In the genomic region with DNA sequence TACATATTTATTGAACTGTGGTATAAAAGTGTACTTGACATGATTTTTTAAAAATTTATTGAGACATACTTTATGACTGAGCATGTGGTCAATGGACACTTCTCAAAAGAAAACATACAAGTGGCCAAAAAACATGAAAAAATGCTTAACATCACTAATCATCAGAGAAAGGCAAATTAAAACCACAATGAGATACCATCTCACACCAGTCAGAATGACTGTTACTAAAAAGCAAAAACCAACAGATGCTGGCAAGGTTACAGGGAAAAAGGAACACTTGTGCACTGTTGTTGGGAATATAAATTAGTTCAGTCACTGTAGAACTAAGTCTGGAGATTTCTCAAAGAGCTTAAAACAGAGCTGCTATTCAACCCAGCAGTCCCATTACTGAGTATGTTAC, we compare ENCODE assay signal across 25 cellular contexts.
DNase-seq lines count a peak whose midpoint lies in the region; FAIRE-seq and TF ChIP-seq lines count a peak whose summit lies in the region.
"Had no signal": no experiment of that assay in that cellular context is flagged by ENCODE, and none has a peak within 500 bp of the region (broad histone marks: within the 10 kb centered on the region; RNA-seq: fewer than 3 reads in every experiment).

No MANE protein-coding gene starts in this region.

- no peak for TF ChIP-seq CTCF in astrocyte (IDR thresholded peaks at IDR 0.05; ENCODE audit: insufficient read depth, low read depth, low read length)

- H3K27ac ChIP-seq in astrocyte (ENCODE audit: low read depth, low read length), result no peak overlapping the region
- H3K27ac ChIP-seq: A549; BLaER1 treated with 17β-estradiol and CSF1 and Interleukin-3, amounts not matched to agents 10 nM and 100 nM had no signal

- H3K9ac ChIP-seq in astrocyte (ENCODE audit: low read length), result no peak overlapping the region
- H3K9ac ChIP-seq: BLaER1 treated with 17β-estradiol and CSF1 and Interleukin-3, amounts not matched to agents 10 nM and 100 nM had no signal

- no peaks in the 10 kb centered on the region for H3K4me1 Mint-ChIP-seq in astrocyte (ENCODE audit: low read depth, unreplicated experiment)
- H3K4me1 Mint-ChIP-seq: CD8-positive, alpha-beta memory T cell had no signal

- H3K4me1 ChIP-seq in astrocyte (ENCODE audit: insufficient read depth, low read length), result no peaks in the 10 kb centered on the region
- H3K4me1 ChIP-seq: A549, BE2C had no signal

- no peaks in the 10 kb centered on the region for H4K20me1 ChIP-seq in astrocyte (ENCODE audit: insufficient read depth, low read length)
- H4K20me1 ChIP-seq: BLaER1 treated with 17β-estradiol and CSF1 and Interleukin-3, amounts not matched to agents 10 nM and 100 nM had no signal

- no peaks in the 10 kb centered on the region for H3K27me3 ChIP-seq in astrocyte (ENCODE audit: insufficient read depth, low read length)
- H3K27me3 ChIP-seq: BE2C; BLaER1 treated with 17β-estradiol and CSF1 and Interleukin-3, amounts not matched to agents 10 nM and 100 nM had no signal

- no peaks in the 10 kb centered on the region for H3K79me2 ChIP-seq in astrocyte (ENCODE audit: insufficient read depth, low read length)

- H3K9me3 Mint-ChIP-seq in astrocyte (ENCODE audit: unreplicated experiment), result peaks cover 13% of the 10 kb centered on the region

- H3K4me3 ChIP-seq in astrocyte (ENCODE audit: insufficient read depth, low read depth, low read length), result no peak overlapping the region
- H3K4me3 ChIP-seq: A549; BLaER1 treated with 17β-estradiol and CSF1 and Interleukin-3, amounts not matched to agents 10 nM and 100 nM; GM12878 had no signal

- H3K36me3 ChIP-seq in astrocyte (ENCODE audit: insufficient read depth, low read length), result no peaks in the 10 kb centered on the region
- H3K36me3 ChIP-seq: BE2C; BLaER1 treated with 17β-estradiol and CSF1 and Interleukin-3, amounts not matched to agents 10 nM and 100 nM had no signal

- peaks cover 4% of the 10 kb centered on the region for H3K9me3 ChIP-seq in astrocyte (ENCODE audit: insufficient read depth, low read depth, low read length)
- H3K9me3 ChIP-seq: A549, BE2C had no signal

- H3K4me3 Mint-ChIP-seq in astrocyte (ENCODE audit: unreplicated experiment), result no peak overlapping the region
- H3K4me3 Mint-ChIP-seq: CD14-positive monocyte; CD4-positive, alpha-beta T cell; CD8-positive, alpha-beta memory T cell had no signal

- DNase-seq in COLO829 (ENCODE audit: low spot score), result peak; percentile 3
- DNase-seq in EL, result peak; percentile 32
- DNase-seq in astrocyte (ENCODE audit: low read depth), result peak; percentile 5
- DNase-seq in myocyte (ENCODE audit: low read depth), result peak; percentile 14
- no peak for DNase-seq in NCI-H1930 (lab: John Stamatoyannopoulos, UW)
- no peak for DNase-seq in NCI-H1417 (lab: John Stamatoyannopoulos, UW)
- no peak for DNase-seq in NCI-H2171 treated with DMSO at 0.1 percent for 48 hours (lab: John Stamatoyannopoulos, UW)
- DNase-seq: 8988T; ACHN; AML-193; BE2C; Calu3; CD4-positive, alpha-beta T cell; CD8-positive, alpha-beta memory T cell; COR-L47; DMS53; DMS79 treated with DMSO at 0.1 percent for 48 hours; GDM1; H7 had no signal

- no peak overlapping the region for H3K4me2 ChIP-seq in astrocyte (ENCODE audit: low read length)
- H3K4me2 ChIP-seq: A549; BLaER1 treated with 17β-estradiol and CSF1 and Interleukin-3, amounts not matched to agents 10 nM and 100 nM had no signal

- H3K36me3 Mint-ChIP-seq in astrocyte (ENCODE audit: low read depth, unreplicated experiment), result no peaks in the 10 kb centered on the region
- H3K36me3 Mint-ChIP-seq: CD14-positive monocyte had no signal

- no peaks in the 10 kb centered on the region for H3K27me3 Mint-ChIP-seq in astrocyte (ENCODE audit: low read depth, unreplicated experiment)
- H3K27me3 Mint-ChIP-seq: CD4-positive, alpha-beta T cell had no signal

- H2AFZ ChIP-seq in astrocyte (ENCODE audit: low read depth, low read length), result no peak overlapping the region

- no peak overlapping the region for H3K27ac Mint-ChIP-seq in astrocyte (ENCODE audit: unreplicated experiment)
- H3K27ac Mint-ChIP-seq: CD14-positive monocyte; CD4-positive, alpha-beta T cell; CD8-positive, alpha-beta memory T cell had no signal

- peak; percentile 17 for FAIRE-seq in astrocyte (lab: Jason Lieb, UNC)
- FAIRE-seq: A549, GM12878, GM19239, H1 had no signal

Comparison
In these comparisons a context has a peak if more than half of its experiments do, and no peak if none do; other contexts are left out.
1. DNase-seq: peak in COLO829 (single experiment), EL (single experiment), astrocyte (single experiment) and myocyte (single experiment); none in NCI-H1930 (0 of 2), NCI-H1417 (0 of 3) and NCI-H2171 treated with DMSO at 0.1 percent for 48 hours (single experiment).